In the genomic region with DNA sequence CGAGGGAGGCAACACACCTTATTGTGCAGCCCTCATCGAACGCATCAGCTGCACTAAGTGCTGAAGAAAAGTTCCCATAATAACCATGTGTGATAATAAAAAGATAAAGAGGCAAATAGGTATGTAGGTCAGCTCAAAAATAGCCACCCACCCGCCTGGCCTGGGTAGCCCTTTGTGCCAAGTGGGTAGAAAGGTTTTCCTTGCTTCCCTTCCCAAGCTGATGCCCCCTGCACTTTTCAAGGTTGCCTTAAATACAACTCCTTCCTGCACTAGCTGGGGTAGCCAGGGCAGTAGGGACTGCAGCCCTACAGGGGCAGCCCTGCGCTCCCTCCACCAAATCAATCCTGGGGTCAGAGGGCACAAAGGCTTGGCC, we compare ENCODE assay signal across 8 cellular contexts. TPM values are rescaled to one million over a fixed set of nuclear protein-coding genes. Genes with fewer than 3 reads are reported as not detected.
A peak's percentile ranks its signal among the peaks of the same experiment; 100 is the strongest.
DNase-seq lines count a peak whose midpoint lies in the region; ATAC-seq, FAIRE-seq and TF ChIP-seq lines count a peak whose summit lies in the region.

No MANE protein-coding gene starts in this region.

- FAIRE-seq in pancreas (lab: Jason Lieb, UNC), result no peak

- TF ChIP-seq CTCF in DND-41 (IDR thresholded peaks at IDR 0.05; ENCODE audit: borderline replicate concordance, extremely low read depth, low read length, poor library complexity, severe bottlenecking) (no peak), fibroblast of lung (conservative IDR thresholded peaks at IDR 0.05 in 1 of 2, IDR thresholded peaks at IDR 0.05 in 1 of 2; ENCODE audit: low read depth in 1 of 2, low read length in 2 of 2) (peak in 1 of 2 donors; percentile 0), pancreas (IDR thresholded peaks at IDR 0.05) (no peak)

- DNase-seq in DND-41 (no peak), SJCRH30 (no peak), fibroblast of lung (ENCODE audit: low read depth in 2 of 2) (no peak), pancreas (no peak), KBM-7 (no peak), sciatic nerve (ENCODE audit: low spot score) (no peak), COR-L47 (lab: John Stamatoyannopoulos, UW) (no peak)

- H3K79me2 ChIP-seq in DND-41 (ENCODE audit: insufficient read depth, low read length), result no peaks in the 10 kb centered on the region
- no peaks in the 10 kb centered on the region for H3K79me2 ChIP-seq in fibroblast of lung (ENCODE audit: control insufficient read depth, insufficient read depth, low read length)

- intact Hi-C loops in pancreas (cut with DNase I) (no loop called here), sciatic nerve (cut with DNase I) (no loop called here)

- H3K4me1 ChIP-seq in DND-41 (ENCODE audit: insufficient read depth, low read length), result peaks cover 71% of the 10 kb centered on the region
- H3K4me1 ChIP-seq in SJCRH30, result peaks cover 34% of the 10 kb centered on the region
- peaks cover 22% of the 10 kb centered on the region for H3K4me1 ChIP-seq in fibroblast of lung (ENCODE audit: control insufficient read depth, extremely low read depth, insufficient read depth, low read length)
- peaks cover 18 to 43% (median 34%) of the 10 kb centered on the region in 3 donors for H3K4me1 ChIP-seq in pancreas

- H3K9me3 ChIP-seq in DND-41 (ENCODE audit: insufficient read depth, low read length, severe bottlenecking), result no peaks in the 10 kb centered on the region
- no peaks in the 10 kb centered on the region for H3K9me3 ChIP-seq in SJCRH30 (replicated peaks)
- no peaks in the 10 kb centered on the region for H3K9me3 ChIP-seq in fibroblast of lung (ENCODE audit: control insufficient read depth, insufficient read depth, low read depth, low read length)
- H3K9me3 ChIP-seq in pancreas, result no peaks in the 10 kb centered on the region

- H3K36me3 ChIP-seq in DND-41 (ENCODE audit: insufficient read depth, low read length) (no peaks in the 10 kb centered on the region), SJCRH30 (no peaks in the 10 kb centered on the region), fibroblast of lung (ENCODE audit: control insufficient read depth, insufficient read depth, low read length) (no peaks in the 10 kb centered on the region), pancreas (no peaks in the 10 kb centered on the region)

- in situ Hi-C loops in KBM-7 (cut with MboI; ENCODE audit: low pct_unique_long_range_greater_than_20kb, low sequenced_read_pairs), result no loop called here

- no peaks in the 10 kb centered on the region for H3K27me3 ChIP-seq in DND-41 (ENCODE audit: insufficient read depth, low read length, poor library complexity)
- H3K27me3 ChIP-seq in SJCRH30, result no peaks in the 10 kb centered on the region
- no peaks in the 10 kb centered on the region for H3K27me3 ChIP-seq in fibroblast of lung (ENCODE audit: control insufficient read depth, insufficient read depth, low read length)
- H3K27me3 ChIP-seq in pancreas, result no peaks in the 10 kb centered on the region

- H3K27ac ChIP-seq in DND-41 (ENCODE audit: low read length), result peak overlapping the region; percentile 90
- H3K27ac ChIP-seq in SJCRH30, result peak overlapping the region; percentile 90
- peak overlapping the region; percentile 88 for H3K27ac ChIP-seq in fibroblast of lung (ENCODE audit: insufficient read depth, low read length)
- peak overlapping the region in 3 of 4 donors; percentile 55 to 88 (median 76) for H3K27ac ChIP-seq in pancreas

- WGBS in pancreas, 2 donors, result 36 to 45% methylated on average over 5 of the region's 5 CpGs

- H3K4me2 ChIP-seq in DND-41 (ENCODE audit: insufficient read depth, low read length) (peak overlapping the region; percentile 70), fibroblast of lung (ENCODE audit: extremely low read depth, insufficient read depth, low read length) (peak overlapping the region; percentile 52)

- no peak for ATAC-seq in DND-41 (ENCODE audit: insufficient read depth, low read depth)
- no peak for ATAC-seq in pancreas
- ATAC-seq in HG02759 (IDR thresholded peaks at IDR 0.05; ENCODE audit: unreplicated experiment), result no peak
- ATAC-seq in sciatic nerve, result no peak

- peak overlapping the region; percentile 56 for H2AFZ ChIP-seq in DND-41 (ENCODE audit: low read depth, low read length)
- H2AFZ ChIP-seq in fibroblast of lung (ENCODE audit: low read length), result no peak overlapping the region

- H3K9ac ChIP-seq in DND-41 (ENCODE audit: low read depth, low read length), result peak overlapping the region; percentile 67
- H3K9ac ChIP-seq in fibroblast of lung (ENCODE audit: insufficient read depth, low read length), result peak overlapping the region; percentile 9

- H3K4me3 ChIP-seq in DND-41 (ENCODE audit: low read depth in 1 of 2, low read length in 2 of 2) (peak overlapping the region; percentile 0 to 52; a peak in 3 of 4 replicates), SJCRH30 (peak overlapping the region; percentile 51), fibroblast of lung (replicated peaks in 1 of 4; ENCODE audit: control extremely low read depth in 1 of 4, insufficient read depth in 1 of 4, low read depth in 3 of 4, low read length in 4 of 4) (no peak overlapping the region), pancreas (no peak overlapping the region)

- H4K20me1 ChIP-seq in DND-41 (ENCODE audit: insufficient read depth, low read length) (no peaks in the 10 kb centered on the region), fibroblast of lung (ENCODE audit: control insufficient read depth, extremely low read depth, insufficient read depth, low read length) (no peaks in the 10 kb centered on the region)

RNA-seq across cellular contexts. Expression of a gene that starts 13.5 kb away (rescaled TPM):
- total RNA-seq in SJCRH30 (2014; rRNA removed; shearing (Covaris generic)), result 84.5 and 94.2 TPM in 2 replicates
- 662 and 712 TPM in 2 replicates for total RNA-seq in fibroblast of lung
- 26.3 and 51.3 TPM in 2 replicates for polyA plus RNA-seq in fibroblast of lung
- polyA plus RNA-seq in fibroblast of lung (2012), result 41.9 and 71.5 TPM in 2 replicates
- 16.6 and 31.2 TPM in 2 replicates for polyA minus RNA-seq in fibroblast of lung (ENCODE audit: low replicate concordance)
- 1,000 to 10,000 TPM in 1 of 6 donors, 100 to 1,000 TPM in 3, 10 to 100 TPM in 2; 61.6 to 1,144 (median 191) TPM for total RNA-seq in pancreas
- polyA plus RNA-seq in pancreas, result 100 to 1,000 TPM; 228 to 795 TPM
- 232 TPM for total RNA-seq in sciatic nerve

RNA-seq across cellular contexts. Expression of a gene that starts 44.1 kb away (rescaled TPM):
- 30.0 and 34.9 TPM in 2 replicates for total RNA-seq in SJCRH30 (2014; rRNA removed; shearing (Covaris generic))
- 35.2 and 42.1 TPM in 2 replicates for total RNA-seq in fibroblast of lung
- polyA plus RNA-seq in fibroblast of lung, result 36.1 and 40.2 TPM in 2 replicates
- polyA plus RNA-seq in fibroblast of lung (2012), result 26.2 and 26.4 TPM in 2 replicates
- polyA minus RNA-seq in fibroblast of lung (ENCODE audit: low replicate concordance), result 6.5 and 16.8 TPM in 2 replicates
- total RNA-seq in pancreas, result 10 to 100 TPM; 11.7 to 26.0 (median 16.9) TPM
- polyA plus RNA-seq in pancreas, result 10 to 100 TPM in 1 of 2 donors, 1 to 10 TPM in 1; 5.4 to 10.5 TPM
- 37.4 TPM for total RNA-seq in sciatic nerve

RNA-seq across cellular contexts. Expression of a gene that starts 44.4 kb away (rescaled TPM):
- 71.9 and 72.2 TPM in 2 replicates for total RNA-seq in SJCRH30 (2014; rRNA removed; shearing (Covaris generic))
- total RNA-seq in fibroblast of lung (47.2 and 54.2 TPM in 2 replicates), pancreas (10 to 100 TPM; 52.4 to 92.6 (median 68.0) TPM), sciatic nerve (76.1 TPM)
- polyA plus RNA-seq in fibroblast of lung (46.0 and 73.6 TPM in 2 replicates), pancreas (100 to 1,000 TPM in 1 of 2 donors, 10 to 100 TPM in 1; 92.0 to 153 TPM)
- 33.9 and 52.9 TPM in 2 replicates for polyA plus RNA-seq in fibroblast of lung (2012)
- 6.3 and 11.0 TPM in 2 replicates for polyA minus RNA-seq in fibroblast of lung (ENCODE audit: low replicate concordance)

Comparison
In these comparisons a context has a peak if more than half of its experiments do, and no peak if none do; other contexts are left out.
1. H3K4me3 ChIP-seq: peak in DND-41 (2 of 2) and SJCRH30 (single experiment); none in fibroblast of lung (0 of 4) and pancreas (0 of 4).
2. Peak in every context shown above with its lines, with median percentiles within 50 percentile points of each other: H3K27ac ChIP-seq.